Comparison of ENCODE assay signal across 2 cellular contexts in genomic region chr1:28171246-28171645, GRCh38.
TF ChIP-seq lines count a peak whose summit lies in the region.

No MANE protein-coding gene starts in this region.

TF ChIP-seq in GM12891, 5 proteins besides CTCF, POLR2A, EP300 and RAD21:
- TF ChIP-seq POU2F2 (IDR thresholded peaks at IDR 0.05; ENCODE audit: low read depth, low read length) (no peak), SPI1 (IDR thresholded peaks at IDR 0.05; ENCODE audit: low read depth, low read length) (no peak), POLR2AphosphoS5 (IDR thresholded peaks at IDR 0.05; ENCODE audit: low read depth, low read length) (no peak), PAX5 (IDR thresholded peaks at IDR 0.05; ENCODE audit: insufficient read depth, low read length, severe bottlenecking) (no peak)

TF ChIP-seq in GM12878, 131 proteins besides CTCF, POLR2A, EP300 and RAD21:
- no peak for TF ChIP-seq ASH2L (IDR thresholded peaks at IDR 0.05; ENCODE audit: borderline replicate concordance, low read depth)
- TF ChIP-seq, protein P1, sequence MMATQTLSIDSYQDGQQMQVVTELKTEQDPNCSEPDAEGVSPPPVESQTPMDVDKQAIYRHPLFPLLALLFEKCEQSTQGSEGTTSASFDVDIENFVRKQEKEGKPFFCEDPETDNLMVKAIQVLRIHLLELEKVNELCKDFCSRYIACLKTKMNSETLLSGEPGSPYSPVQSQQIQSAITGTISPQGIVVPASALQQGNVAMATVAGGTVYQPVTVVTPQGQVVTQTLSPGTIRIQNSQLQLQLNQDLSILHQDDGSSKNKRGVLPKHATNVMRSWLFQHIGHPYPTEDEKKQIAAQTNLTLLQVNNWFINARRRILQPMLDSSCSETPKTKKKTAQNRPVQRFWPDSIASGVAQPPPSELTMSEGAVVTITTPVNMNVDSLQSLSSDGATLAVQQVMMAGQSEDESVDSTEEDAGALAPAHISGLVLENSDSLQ (IDR thresholded peaks at IDR 0.05), result peak; percentile 20; the same call in 1 of the 2 replicates
